ENCODE assay signal across 14 cellular contexts in genomic region chr2:178246696-178247095, GRCh38. TPM values are rescaled to one million over a fixed set of nuclear protein-coding genes. Genes with fewer than 3 reads are reported as not detected.
A peak's percentile ranks its signal among the peaks of the same experiment; 100 is the strongest.
DNase-seq lines count a peak whose midpoint lies in the region; ATAC-seq and TF ChIP-seq lines count a peak whose summit lies in the region.
"Had no signal": no experiment of that assay in that cellular context is flagged by ENCODE, and none has a peak within 500 bp of the region (broad histone marks: within the 10 kb centered on the region; RNA-seq: fewer than 3 reads in every experiment).

No MANE protein-coding gene starts in this region.

- H3K4me2 ChIP-seq in MM.1S (ENCODE audit: low read depth, low read length): no peak overlapping the region
- H3K4me2 ChIP-seq: BLaER1 treated with 17β-estradiol and CSF1 and Interleukin-3, amounts not matched to agents 10 nM and 100 nM; GM23338 had no signal

- H3K4me1 ChIP-seq in right atrium auricular region (peaks cover 0 to 43% of the 10 kb centered on the region in 2 donors), psoas muscle (peaks cover 80% of the 10 kb centered on the region), MM.1S (ENCODE audit: low read length) (peaks cover 7% of the 10 kb centered on the region; the same call in 1 of the 2 replicates)

- no peaks in the 10 kb centered on the region for H3K9me2 ChIP-seq in MM.1S (replicated peaks; ENCODE audit: insufficient read depth, low read length)

- 15 to 53% (median 36%) methylated on average over 2 of the region's 2 CpGs for WGBS in psoas muscle, 3 donors

- H3K4me3 ChIP-seq in right atrium auricular region (no peak overlapping the region), psoas muscle (peak overlapping the region; percentile 11), MM.1S (ENCODE audit: low read length) (no peak overlapping the region)
- H3K4me3 ChIP-seq: BLaER1 treated with 17β-estradiol and CSF1 and Interleukin-3, amounts not matched to agents 10 nM and 100 nM; GM23338 had no signal

- H3K9me3 ChIP-seq in right atrium auricular region: no peaks in the 10 kb centered on the region
- H3K9me3 ChIP-seq in psoas muscle: no peaks in the 10 kb centered on the region
- H3K9me3 ChIP-seq in MM.1S (replicated peaks; ENCODE audit: insufficient read depth, low read length): no peaks in the 10 kb centered on the region
- H3K9me3 ChIP-seq: BLaER1 treated with 17β-estradiol and CSF1 and Interleukin-3, amounts not matched to agents 10 nM and 100 nM had no signal

- H3K9ac ChIP-seq in MM.1S (ENCODE audit: low read length): no peak overlapping the region
- H3K9ac ChIP-seq: BLaER1 treated with 17β-estradiol and CSF1 and Interleukin-3, amounts not matched to agents 10 nM and 100 nM had no signal

- H3F3A ChIP-seq in MM.1S (ENCODE audit: insufficient read depth, low read length): no peaks in the 10 kb centered on the region

- H4K20me1 ChIP-seq in MM.1S (ENCODE audit: insufficient read depth, low read length): no peaks in the 10 kb centered on the region
- H4K20me1 ChIP-seq: BLaER1 treated with 17β-estradiol and CSF1 and Interleukin-3, amounts not matched to agents 10 nM and 100 nM had no signal

- ATAC-seq in left cardiac atrium (no peak), psoas muscle (peak; percentile 77 to 85 (median 79)), HG03175 (IDR thresholded peaks at IDR 0.05; ENCODE audit: unreplicated experiment) (no peak)
- ATAC-seq: GM23338 had no signal

- H3K36me3 ChIP-seq in right atrium auricular region: no peaks in the 10 kb centered on the region
- no peaks in the 10 kb centered on the region for H3K36me3 ChIP-seq in psoas muscle (ENCODE audit: insufficient read depth in 1 of 2, low read depth in 1 of 2)
- H3K36me3 ChIP-seq in MM.1S (replicated peaks; ENCODE audit: insufficient read depth, low read length): no peaks in the 10 kb centered on the region
- H3K36me3 ChIP-seq: BLaER1 treated with 17β-estradiol and CSF1 and Interleukin-3, amounts not matched to agents 10 nM and 100 nM had no signal

- in situ Hi-C loops in KBM-7 (cut with MboI; ENCODE audit: low pct_unique_long_range_greater_than_20kb, low sequenced_read_pairs): no loop called here

- intact Hi-C loops in left cardiac atrium (cut with DNase I): loop anchor here in 1 of 2 donors (10.0 kb wide), 1 partner anchor 52 kb away; the partner anchor contains the start of gene OSBPL6
- intact Hi-C loops in psoas muscle (cut with DNase I): loop anchor here (2.0 to 5.0 kb wide), 2 partner anchors 26 to 44 kb away; no protein-coding TSS in a partner anchor

- no peak overlapping the region for H2AFZ ChIP-seq in MM.1S (ENCODE audit: low read length)
- H2AFZ ChIP-seq: GM23338 had no signal

- TF ChIP-seq CTCF in right atrium auricular region (IDR thresholded peaks at IDR 0.05): no peak
- no peak for TF ChIP-seq CTCF in psoas muscle (IDR thresholded peaks at IDR 0.05)
- no peak for TF ChIP-seq CTCF in MM.1S (IDR thresholded peaks at IDR 0.05; ENCODE audit: low read length)

- H3K27ac ChIP-seq in right atrium auricular region (peak overlapping the region; percentile 44 to 61), psoas muscle (peak overlapping the region; percentile 90), MM.1S (ENCODE audit: low read length) (no peak overlapping the region)
- H3K27ac ChIP-seq: BLaER1 treated with 17β-estradiol and CSF1 and Interleukin-3, amounts not matched to agents 10 nM and 100 nM had no signal

- DNase-seq in right atrium auricular region (ENCODE audit: low spot score): no peak
- DNase-seq in left cardiac atrium: no peak
- peak; percentile 74 for DNase-seq in myocyte (ENCODE audit: low read depth)
- DNase-seq in psoas muscle: no peak
- no peak for DNase-seq in MM.1S
- DNase-seq in KBM-7: no peak
- DNase-seq: ACHN; CD4-positive, CD25-positive, alpha-beta regulatory T cell; DMS79; H7 had no signal

- H3K79me2 ChIP-seq in MM.1S (ENCODE audit: low read length): no peaks in the 10 kb centered on the region

- H3K27me3 ChIP-seq in right atrium auricular region (no peaks in the 10 kb centered on the region), psoas muscle (ENCODE audit: insufficient read depth in 3 of 3, low read length in 2 of 3) (no peaks in the 10 kb centered on the region), MM.1S (replicated peaks; ENCODE audit: insufficient read depth, low read length) (no peaks in the 10 kb centered on the region)
- H3K27me3 ChIP-seq: BLaER1 treated with 17β-estradiol and CSF1 and Interleukin-3, amounts not matched to agents 10 nM and 100 nM had no signal

RNA-seq across cellular contexts. Expression of gene OSBPL6, which starts 52.4 kb away (rescaled TPM):
- total RNA-seq in right atrium auricular region (10 to 100 TPM in 1 of 2 donors, 1 to 10 TPM in 1; 4.8 to 11.5 TPM), left cardiac atrium (10 to 100 TPM in 1 of 2 donors, 1 to 10 TPM in 1; 7.0 to 12.2 TPM), myocyte (14.0 and 20.6 TPM in 2 replicates), psoas muscle (100 to 1,000 TPM in 1 of 4 donors, 10 to 100 TPM in 3; 29.8 to 147 (median 44.4) TPM)
- polyA plus RNA-seq in myocyte (2012): 7.5 TPM
- polyA plus RNA-seq in psoas muscle: 10 to 100 TPM; 11.4 to 36.4 (median 18.2) TPM
- total RNA-seq: CD4-positive, CD25-positive, alpha-beta regulatory T cell; HT-29 had no signal

Comparison
In these comparisons a context has a peak if more than half of its experiments do, and no peak if none do; other contexts are left out.
1. ATAC-seq: peak in psoas muscle (4 of 4); none in left cardiac atrium (0 of 2) and HG03175 (single experiment).